Comparison of ENCODE assay signal across 1 cellular context in the genomic region with DNA sequence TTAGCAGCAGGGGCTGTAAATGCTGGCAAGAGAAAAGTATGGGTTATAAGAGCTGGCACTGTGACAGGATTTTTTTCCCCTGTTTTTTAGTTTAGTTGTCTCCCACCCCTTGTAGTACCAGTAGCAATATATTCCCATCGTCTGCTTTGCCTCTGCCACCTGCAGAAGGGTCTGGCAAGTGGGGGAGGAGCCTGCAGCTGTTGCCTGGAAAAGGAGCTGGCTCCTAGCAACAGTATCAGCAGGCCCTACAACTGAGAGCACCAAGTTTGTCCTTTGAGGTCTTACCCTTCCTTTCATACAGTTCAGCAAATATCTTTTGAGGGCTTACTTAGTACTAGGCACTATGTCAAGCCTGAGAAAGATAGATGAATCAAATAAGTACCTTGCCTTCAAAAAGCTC.
TF ChIP-seq lines count a peak whose summit lies in the region.

No MANE protein-coding gene starts in this region.

TF ChIP-seq in GM23338, 12 proteins besides CTCF, POLR2A, EP300 and RAD21 (continued from another document):
- TF ChIP-seq REST (IDR thresholded peaks at IDR 0.05; ENCODE audit: unreplicated experiment) (no peak), ETS1 (IDR thresholded peaks at IDR 0.05) (no peak), EZH2 (IDR thresholded peaks at IDR 0.05; ENCODE audit: low read depth, unreplicated experiment) (no peak), NANOG (IDR thresholded peaks at IDR 0.05; ENCODE audit: borderline replicate concordance) (no peak), ZNF331 (CRISPR knock-in tag; IDR thresholded peaks at IDR 0.05; ENCODE audit: low read depth) (no peak), POLR2AphosphoS5 (IDR thresholded peaks at IDR 0.05; ENCODE audit: low read depth) (no peak), ZNF114 (CRISPR knock-in tag; IDR thresholded peaks at IDR 0.05) (no peak), ZNF462 (CRISPR knock-in tag; IDR thresholded peaks at IDR 0.05) (no peak)
TF ChIP-seq in GM23338: peak in this region for 0.
